ENCODE assay signal across 16 cellular contexts in the genomic region with DNA sequence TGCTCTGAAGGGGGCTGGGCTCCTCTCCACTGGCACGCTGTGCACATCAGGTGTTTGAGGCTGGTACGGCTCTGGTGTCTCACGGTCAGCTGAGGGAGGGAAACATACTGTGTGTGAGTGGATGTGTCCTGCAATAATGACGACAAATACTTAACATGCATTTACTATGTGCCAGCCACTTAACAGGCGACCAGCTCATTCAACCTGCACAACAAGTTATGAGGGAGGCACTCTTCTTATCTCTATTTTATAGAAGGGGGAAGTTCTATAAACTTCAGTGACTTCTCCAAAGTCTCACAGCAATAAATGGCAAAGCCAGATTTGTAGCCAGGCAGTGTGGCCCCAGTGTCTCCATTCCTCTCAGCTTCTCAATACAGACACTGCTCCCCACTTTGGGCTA.
A peak's percentile ranks its signal among the peaks of the same experiment; 100 is the strongest.
DNase-seq lines count a peak whose midpoint lies in the region; ATAC-seq, FAIRE-seq and TF ChIP-seq lines count a peak whose summit lies in the region.
"Had no signal": no experiment of that assay in that cellular context is flagged by ENCODE, and none has a peak within 500 bp of the region (broad histone marks: within the 10 kb centered on the region; RNA-seq: fewer than 3 reads in every experiment).

No MANE protein-coding gene starts in this region.

- H3K79me2 ChIP-seq in H1 (ENCODE audit: control insufficient read depth in 1 of 2, insufficient read depth in 2 of 2, low read length in 2 of 2): no peaks in the 10 kb centered on the region

- CTCF ChIA-PET in H1 (lab: Charles Lee; ENCODE audit: partially characterized antibody): interaction anchor here (0.6 to 8.2 kb wide), 7 partner anchors 14 to 105 kb away, joined by 3 to 38 read pairs (median 4); no protein-coding TSS in a partner anchor

- POLR2A ChIA-PET in H1 (lab: Charles Lee; ENCODE audit: partially characterized antibody): interaction anchor here (0.6 to 1.2 kb wide), 2 partner anchors 31 to 38 kb away, joined by 3 read pairs; no protein-coding TSS in a partner anchor

- no peak overlapping the region for H2AFZ ChIP-seq in H1 (ENCODE audit: low read length)
- no peak overlapping the region for H2AFZ ChIP-seq in neuronal stem cell (ENCODE audit: low read length)

- intact Hi-C loops in Right ventricle myocardium inferior (cut with DNase I) (no loop called here), dorsolateral prefrontal cortex (cut with DNase I) (no loop called here)

- H4K91ac ChIP-seq in H1 (replicated peaks; ENCODE audit: insufficient read length, low read length): no peak overlapping the region
- no peak overlapping the region for H4K91ac ChIP-seq in neuronal stem cell (ENCODE audit: low read depth, low read length, poor library complexity)

- FAIRE-seq in H1 (lab: Jason Lieb, UNC): no peak
- FAIRE-seq: HepG2 had no signal

- H3K4ac ChIP-seq in H1 (replicated peaks; ENCODE audit: insufficient read length, low read depth, low read length) (no peak overlapping the region), neuronal stem cell (ENCODE audit: low read length) (no peak overlapping the region)

- TF ChIP-seq EP300 in H1 (IDR thresholded peaks at IDR 0.05; ENCODE audit: borderline replicate concordance in 1 of 2, low read depth in 2 of 2, low read length in 2 of 2): no peak

- WGBS in H1 (ENCODE audit: extremely low coverage in 1 of 2, insufficient coverage in 1 of 2, insufficient read length in 1 of 2, insufficient replicate concordance in 2 of 2, low coverage in 1 of 2, low lambda C conversion rate in 2 of 2, missing lambda C conversion rate in 1 of 2), 2 experiments: 85% methylated on average over 5 of the region's 5 CpGs; no CpG with 5 or more reads in 1 of the 2 experiments
- no CpG with 5 or more reads among the region's 5 CpGs for WGBS in neuronal stem cell (ENCODE audit: extremely low coverage in 2 of 2, insufficient read length in 2 of 2, insufficient replicate concordance in 1 of 2), 2 donors

- no peaks in the 10 kb centered on the region for H4K20me1 ChIP-seq in H1 (replicated peaks in 1 of 2; ENCODE audit: control insufficient read depth in 1 of 2, insufficient read depth in 2 of 2, low read length in 2 of 2)
- H4K20me1 ChIP-seq: BLaER1 had no signal

- no peak overlapping the region for H2BK20ac ChIP-seq in H1 (ENCODE audit: low read length)

- H3K9ac ChIP-seq in H1 (replicated peaks in 1 of 4; ENCODE audit: extremely low read depth in 1 of 4, low read depth in 3 of 4, low read length in 3 of 4) (no peak overlapping the region), neuronal stem cell (ENCODE audit: low read depth, low read length, poor library complexity) (no peak overlapping the region)
- H3K9ac ChIP-seq: BLaER1 had no signal

- no peaks in the 10 kb centered on the region for H3K27me3 ChIP-seq in right atrium auricular region
- no peaks in the 10 kb centered on the region for H3K27me3 ChIP-seq in H1 (replicated peaks in 1 of 4; ENCODE audit: control insufficient read depth in 3 of 4, extremely low read depth in 1 of 4, insufficient read depth in 3 of 4, low read length in 3 of 4)
- H3K27me3 ChIP-seq in neuronal stem cell (ENCODE audit: control insufficient read depth in 3 of 3, insufficient read depth in 3 of 3, low read depth in 1 of 3, low read length in 3 of 3): peaks cover 0 to 32% (median 0%) of the 10 kb centered on the region in 3 experiments
- H3K27me3 ChIP-seq in dorsolateral prefrontal cortex: no peaks in the 10 kb centered on the region
- H3K27me3 ChIP-seq: BLaER1 had no signal

- peak; percentile 7 for DNase-seq in Right ventricle myocardium inferior (ENCODE audit: missing footprints)
- no peak for DNase-seq in right atrium auricular region (ENCODE audit: low spot score)
- no peak for DNase-seq in H1 (ENCODE audit: low read depth in 1 of 2, low spot score in 2 of 2)
- no peak for DNase-seq in neuronal stem cell (ENCODE audit: low spot score)
- no peak for DNase-seq in dorsolateral prefrontal cortex
- no peak for DNase-seq in stimulated activated CD4-positive, alpha-beta T cell treated with anti-CD3 and anti-CD28 coated beads, Interleukin-12 subunit alpha, Interleukin-12 subunit beta, amount 100 ng/mL, for 4 hours
- no peak for DNase-seq in HK-2 (ENCODE audit: unreplicated experiment)
- DNase-seq: 8988T; Calu3; CD8-positive, alpha-beta T cell; DMS79 treated with DMSO at 0.1 percent for 48 hours; GF-D8; GOT3; H9 had no signal

- peak overlapping the region; percentile 7; the same call in 1 of the 2 replicates for H2BK15ac ChIP-seq in H1 (ENCODE audit: low read length)
- H2BK15ac ChIP-seq in neuronal stem cell (ENCODE audit: low read length): no peak overlapping the region

- no peak overlapping the region for H3K4me2 ChIP-seq in H1 (ENCODE audit: insufficient read depth in 1 of 2, low read depth in 2 of 2, low read length in 2 of 2)
- H3K4me2 ChIP-seq in neuronal stem cell (ENCODE audit: insufficient read depth, low read length, poor library complexity, severe bottlenecking): no peak overlapping the region
- H3K4me2 ChIP-seq: BLaER1 had no signal

- TF ChIP-seq RAD21 in H1 (IDR thresholded peaks at IDR 0.05 in 1 of 2, conservative IDR thresholded peaks at IDR 0.05 in 1 of 2; ENCODE audit: low read depth in 2 of 2, low read length in 2 of 2): no peak

- H3K23me2 ChIP-seq in H1 (ENCODE audit: low read depth, low read length): no peaks in the 10 kb centered on the region

- H2BK5ac ChIP-seq in H1 (ENCODE audit: low read depth, low read length): no peak overlapping the region
- no peak overlapping the region for H2BK5ac ChIP-seq in neuronal stem cell (ENCODE audit: low read length)

- H3K9me3 ChIP-seq in right atrium auricular region (no peaks in the 10 kb centered on the region), H1 (ENCODE audit: insufficient read depth in 2 of 2, low read depth in 1 of 2, low read length in 1 of 2) (no peaks in the 10 kb centered on the region), neuronal stem cell (replicated peaks in 1 of 2; ENCODE audit: control insufficient read depth in 2 of 2, insufficient read depth in 1 of 2, low read depth in 1 of 2, low read length in 2 of 2) (no peaks in the 10 kb centered on the region)
- H3K9me3 ChIP-seq: BLaER1 had no signal

- TF ChIP-seq CTCF in right atrium auricular region (IDR thresholded peaks at IDR 0.05) (no peak), H1 (IDR thresholded peaks at IDR 0.05; ENCODE audit: control extremely low read depth in 1 of 3, insufficient read depth in 1 of 3, low read depth in 1 of 3, low read length in 3 of 3) (no peak), dorsolateral prefrontal cortex (IDR thresholded peaks at IDR 0.05 in 54 of 56, conservative IDR thresholded peaks at IDR 0.05 in 2 of 56; ENCODE audit: low read depth in 1 of 56, partially characterized antibody in 56 of 56) (no peak)

- H3K4me3 ChIP-seq in right atrium auricular region: no peak overlapping the region
- no peak overlapping the region for H3K4me3 ChIP-seq in H1 (ENCODE audit: extremely low read depth in 1 of 4, insufficient read depth in 2 of 4, low read depth in 3 of 4, low read length in 4 of 4)
- no peak overlapping the region for H3K4me3 ChIP-seq in neuronal stem cell (ENCODE audit: low read length in 2 of 2)
- H3K4me3 ChIP-seq in dorsolateral prefrontal cortex: no peak overlapping the region
- H3K4me3 ChIP-seq: BLaER1 had no signal

- no peak overlapping the region for H3K14ac ChIP-seq in H1 (ENCODE audit: insufficient read length)
- no peak overlapping the region for H3K14ac ChIP-seq in neuronal stem cell (ENCODE audit: low read length)

- H3K4me1 ChIP-seq in right atrium auricular region: no peaks in the 10 kb centered on the region
- peaks cover 0 to 12% (median 2%) of the 10 kb centered on the region in 4 experiments; a peak in 3 of 7 replicates for H3K4me1 ChIP-seq in H1 (replicated peaks in 1 of 4; ENCODE audit: control insufficient read depth in 3 of 4, insufficient read depth in 4 of 4, low read length in 3 of 4)
- peaks cover 0 to 6% of the 10 kb centered on the region in 2 donors for H3K4me1 ChIP-seq in neuronal stem cell (ENCODE audit: control insufficient read depth in 2 of 2, insufficient read depth in 1 of 2, low read depth in 1 of 2, low read length in 2 of 2)

- H4K8ac ChIP-seq in H1 (ENCODE audit: extremely low read depth, insufficient read depth, low read length): no peak overlapping the region
- no peak overlapping the region for H4K8ac ChIP-seq in neuronal stem cell (ENCODE audit: low read depth, low read length)

- no peak overlapping the region for H3K27ac ChIP-seq in right atrium auricular region
- H3K27ac ChIP-seq in H1 (ENCODE audit: low read depth, low read length): no peak overlapping the region
- H3K27ac ChIP-seq in neuronal stem cell (replicated peaks; ENCODE audit: low read length): no peak overlapping the region
- peak overlapping the region in 2 of 59 donors; percentile 52 to 81 for H3K27ac ChIP-seq in dorsolateral prefrontal cortex
- H3K27ac ChIP-seq: BLaER1 had no signal

- H3K36me3 ChIP-seq in right atrium auricular region: no peaks in the 10 kb centered on the region
- no peaks in the 10 kb centered on the region for H3K36me3 ChIP-seq in H1 (ENCODE audit: control insufficient read depth in 2 of 4, insufficient read depth in 4 of 4, low read length in 3 of 4)
- H3K36me3 ChIP-seq in neuronal stem cell (replicated peaks in 1 of 2; ENCODE audit: control insufficient read depth in 2 of 2, insufficient read depth in 2 of 2, low read length in 2 of 2): no peaks in the 10 kb centered on the region
- H3K36me3 ChIP-seq: BLaER1 had no signal

- no peak for ATAC-seq in Right ventricle myocardium inferior
- ATAC-seq: CD8-positive, alpha-beta T cell; HepG2 had no signal

- H3K23ac ChIP-seq in H1 (ENCODE audit: insufficient read length): no peak overlapping the region
- H3K23ac ChIP-seq in neuronal stem cell (ENCODE audit: low read depth, low read length, poor library complexity): no peak overlapping the region

- no peaks in the 10 kb centered on the region for H3K79me1 ChIP-seq in H1 (ENCODE audit: low read depth, low read length)
- H3K79me1 ChIP-seq in neuronal stem cell (ENCODE audit: low read depth, low read length): peaks cover 3% of the 10 kb centered on the region

- TF ChIP-seq POLR2A in H1 (IDR thresholded peaks at IDR 0.05; ENCODE audit: control extremely low read depth in 1 of 2, low read depth in 2 of 2, low read length in 2 of 2): no peak

- no peak overlapping the region for H2AK5ac ChIP-seq in H1 (ENCODE audit: low read depth, low read length)
- no peak overlapping the region for H2AK5ac ChIP-seq in neuronal stem cell (ENCODE audit: low read depth, low read length)

- H3K56ac ChIP-seq in H1 (replicated peaks; ENCODE audit: insufficient read length, low read depth, low read length): no peak overlapping the region

- H2BK12ac ChIP-seq in H1 (ENCODE audit: low read depth, low read length) (no peak overlapping the region), neuronal stem cell (ENCODE audit: low read length) (no peak overlapping the region)

- H3K18ac ChIP-seq in H1 (ENCODE audit: extremely low read depth, low read length) (no peak overlapping the region), neuronal stem cell (ENCODE audit: low read length) (peak overlapping the region; percentile 24)

- no peak overlapping the region for H2BK120ac ChIP-seq in H1 (replicated peaks; ENCODE audit: low read depth, low read length)
- H2BK120ac ChIP-seq in neuronal stem cell (ENCODE audit: low read depth, low read length): no peak overlapping the region

- H4K5ac ChIP-seq in H1 (ENCODE audit: insufficient read length, low read depth, low read length): no peak overlapping the region

TF ChIP-seq in H1, 55 proteins besides CTCF, POLR2A, EP300 and RAD21 (continues in another document):
- no peak for TF ChIP-seq SP2 (IDR thresholded peaks at IDR 0.05; ENCODE audit: low read length)
